In genomic region chr6:125995972-125996580, GRCh38 we compare ENCODE assay signal across 8 cellular contexts. TPM values are rescaled to one million over a fixed set of nuclear protein-coding genes. Genes with fewer than 3 reads are reported as not detected.
DNase-seq lines count a peak whose midpoint lies in the region; ATAC-seq and TF ChIP-seq lines count a peak whose summit lies in the region.

No MANE protein-coding gene starts in this region.

- H3K4me3 Mint-ChIP-seq in CD4-positive, alpha-beta T cell = peak overlapping the region; percentile 71
- peak overlapping the region; percentile 63 for H3K4me3 Mint-ChIP-seq in activated CD4-positive, alpha-beta T cell treated with anti-CD3 and anti-CD28 coated beads, Interleukin-2, amount 10 ng/mL, durations not matched to agents 24 days and 14 days

- H3K36me3 Mint-ChIP-seq in CD4-positive, alpha-beta T cell (ENCODE audit: low read depth) = peaks cover 38% of the 10 kb centered on the region
- peaks cover 25% of the 10 kb centered on the region for H3K36me3 Mint-ChIP-seq in activated CD4-positive, alpha-beta T cell treated with anti-CD3 and anti-CD28 coated beads, Interleukin-2, amount 10 ng/mL, durations not matched to agents 24 days and 14 days (ENCODE audit: low read depth)

- DNase-seq in CD4-positive, alpha-beta T cell = peak; percentile 52 to 72 (median 61)
- DNase-seq in NCI-H524 (lab: John Stamatoyannopoulos, UW) (peak; percentile 67 to 83), dedifferentiated amniotic fluid mesenchymal stem cell (ENCODE audit: extremely low spot score) (peak; percentile 53), lower lobe of right lung (peak; percentile 66)
- DNase-seq in activated CD4-positive, alpha-beta T cell treated with anti-CD3 and anti-CD28 coated beads, Interleukin-2, amount 10 ng/mL, durations not matched to agents 24 days and 14 days = peak; percentile 91
- peak; percentile 35 for DNase-seq in stimulated activated CD8-positive, alpha-beta memory T cell treated with anti-CD3 and anti-CD28 coated beads, Interleukin-15, amount 100 ng/mL, for 24 hours (ENCODE audit: low read depth)

- H3K4me3 ChIP-seq in lower lobe of right lung = no peak overlapping the region

- peak; percentile 99 for ATAC-seq in CD4-positive, alpha-beta T cell (ENCODE audit: poor library complexity)
- ATAC-seq in GM19351 (IDR thresholded peaks at IDR 0.05; ENCODE audit: unreplicated experiment) = peak; percentile 95
- peak; percentile 97 for ATAC-seq in HG03432 (IDR thresholded peaks at IDR 0.05; ENCODE audit: unreplicated experiment)
- ATAC-seq in lower lobe of right lung = peak; percentile 95 to 96

- peaks cover 32% of the 10 kb centered on the region for H3K4me1 Mint-ChIP-seq in CD4-positive, alpha-beta T cell (ENCODE audit: low read depth)
- H3K4me1 Mint-ChIP-seq in activated CD4-positive, alpha-beta T cell treated with anti-CD3 and anti-CD28 coated beads, Interleukin-2, amount 10 ng/mL, durations not matched to agents 24 days and 14 days = peaks cover 13% of the 10 kb centered on the region

- H3K4me1 ChIP-seq in lower lobe of right lung = peaks cover 8% of the 10 kb centered on the region

- H3K9me3 ChIP-seq in CD4-positive, alpha-beta T cell (ENCODE audit: control insufficient read depth, low read length) = no peaks in the 10 kb centered on the region
- no peaks in the 10 kb centered on the region for H3K9me3 ChIP-seq in lower lobe of right lung

- no peak overlapping the region for H3K27ac Mint-ChIP-seq in CD4-positive, alpha-beta T cell
- H3K27ac Mint-ChIP-seq in activated CD4-positive, alpha-beta T cell treated with anti-CD3 and anti-CD28 coated beads, Interleukin-2, amount 10 ng/mL, durations not matched to agents 24 days and 14 days = no peak overlapping the region

- no peaks in the 10 kb centered on the region for H3K9me3 Mint-ChIP-seq in CD4-positive, alpha-beta T cell
- H3K9me3 Mint-ChIP-seq in activated CD4-positive, alpha-beta T cell treated with anti-CD3 and anti-CD28 coated beads, Interleukin-2, amount 10 ng/mL, durations not matched to agents 24 days and 14 days = no peaks in the 10 kb centered on the region

- H3K27ac ChIP-seq in CD4-positive, alpha-beta T cell (ENCODE audit: low read depth, low read length) = no peak overlapping the region
- no peak overlapping the region for H3K27ac ChIP-seq in lower lobe of right lung

- peak; percentile 99 for TF ChIP-seq CTCF in CD4-positive, alpha-beta T cell (IDR thresholded peaks at IDR 0.05)
- TF ChIP-seq CTCF in lower lobe of right lung (IDR thresholded peaks at IDR 0.05) = peak; percentile 94

- H3K27me3 Mint-ChIP-seq in CD4-positive, alpha-beta T cell = no peaks in the 10 kb centered on the region
- H3K27me3 Mint-ChIP-seq in activated CD4-positive, alpha-beta T cell treated with anti-CD3 and anti-CD28 coated beads, Interleukin-2, amount 10 ng/mL, durations not matched to agents 24 days and 14 days = no peaks in the 10 kb centered on the region

- peaks cover 30% of the 10 kb centered on the region for H3K36me3 ChIP-seq in lower lobe of right lung

- CTCF ChIA-PET in CD4-positive, alpha-beta T cell (lab: Charles Lee) = interaction anchor here (0.7 to 2.1 kb wide), 13 partner anchors 9 to 1521 kb away, joined by 3 to 18 read pairs (median 4); partner anchors contain the start of genes HINT3, NCOA7 and TRMT11

- POLR2A ChIA-PET in CD4-positive, alpha-beta T cell (lab: Charles Lee) = interaction anchor here (1.1 to 2.3 kb wide), 2 partner anchors 10 to 40 kb away, joined by 3 to 18 read pairs; partner anchors contain the start of gene TRMT11

- intact Hi-C loops in CD4-positive, alpha-beta T cell (cut with DNase I, micrococcal nuclease) = loop anchor here (1.0 to 10.0 kb wide), 5 partner anchors 10 to 1543 kb away; partner anchors contain the start of gene TRMT11 (in 1 of the 2)
- intact Hi-C loops in activated CD4-positive, alpha-beta T cell treated with anti-CD3 and anti-CD28 coated beads, Interleukin-2, amount 10 ng/mL, durations not matched to agents 24 days and 14 days (cut with micrococcal nuclease) = loop anchor here (1.0 to 10.0 kb wide), 3 partner anchors 175 to 1126 kb away; no protein-coding TSS in a partner anchor
- intact Hi-C loops in lower lobe of right lung (cut with DNase I) = no loop called here

- no peaks in the 10 kb centered on the region for H3K27me3 ChIP-seq in CD4-positive, alpha-beta T cell (ENCODE audit: control insufficient read depth, insufficient read depth, low read length)
- H3K27me3 ChIP-seq in lower lobe of right lung (ENCODE audit: low read depth) = no peaks in the 10 kb centered on the region

RNA-seq across cellular contexts. Expression of gene TRMT11, which starts 9.7 kb away (rescaled TPM):
- 10 to 100 TPM; 21.6 to 22.5 TPM for total RNA-seq in CD4-positive, alpha-beta T cell
- 33.6 and 34.4 TPM in 2 replicates for total RNA-seq in activated CD4-positive, alpha-beta T cell treated with anti-CD3 and anti-CD28 coated beads, Interleukin-2, amount 10 ng/mL, durations not matched to agents 24 days and 14 days
- 17.1 TPM for total RNA-seq in lower lobe of right lung

RNA-seq across cellular contexts. Expression of gene HINT3, which starts 39.5 kb away (rescaled TPM):
- total RNA-seq in CD4-positive, alpha-beta T cell = 10 to 100 TPM; 10.4 TPM
- total RNA-seq in activated CD4-positive, alpha-beta T cell treated with anti-CD3 and anti-CD28 coated beads, Interleukin-2, amount 10 ng/mL, durations not matched to agents 24 days and 14 days = 8.5 and 8.9 TPM in 2 replicates
- total RNA-seq in lower lobe of right lung = 28.3 TPM

Comparison
In these comparisons a context has a peak if more than half of its experiments do, and no peak if none do; other contexts are left out.
1. DNase-seq: peak in every context shown above with its lines; median percentile 91 in activated CD4-positive, alpha-beta T cell treated with anti-CD3 and anti-CD28 coated beads, Interleukin-2, amount 10 ng/mL, durations not matched to agents 24 days and 14 days; 75 in NCI-H524; 66 in lower lobe of right lung; 61 in CD4-positive, alpha-beta T cell; 53 in dedifferentiated amniotic fluid mesenchymal stem cell; 35 in stimulated activated CD8-positive, alpha-beta memory T cell treated with anti-CD3 and anti-CD28 coated beads, Interleukin-15, amount 100 ng/mL, for 24 hours.